19 cellular contexts compared by ENCODE assay signal in the genomic region with DNA sequence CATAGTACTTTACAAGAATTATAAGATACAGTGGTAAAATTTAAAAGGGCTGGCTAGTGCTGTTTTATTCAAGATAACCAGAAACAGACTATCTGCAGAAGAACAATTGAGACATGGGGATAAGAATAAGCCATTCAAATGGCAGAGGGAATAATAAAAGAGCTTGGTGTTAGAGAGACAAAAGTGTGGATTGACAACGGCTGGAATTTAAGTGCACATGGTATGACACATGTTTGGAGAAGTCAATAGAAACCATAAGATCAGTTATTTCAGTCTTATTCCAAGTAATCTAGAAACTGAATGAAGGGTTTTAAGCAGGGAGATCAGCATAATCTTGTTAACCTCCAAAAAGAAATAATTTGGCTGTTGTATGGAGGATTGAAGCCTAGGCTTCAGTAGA.
"Had no signal": no experiment of that assay in that cellular context is flagged by ENCODE, and none has a peak within 500 bp of the region (broad histone marks: within the 10 kb centered on the region; RNA-seq: fewer than 3 reads in every experiment).

No MANE protein-coding gene starts in this region.

- H3K27me3 ChIP-seq: dorsolateral prefrontal cortex, gastrocnemius medialis, suprapubic skin, transverse colon, upper lobe of right lung, uterus had no signal

- H3K4me3 ChIP-seq: dorsolateral prefrontal cortex, gastrocnemius medialis, lower lobe of right lung, prostate gland, suprapubic skin, transverse colon, upper lobe of right lung, uterus had no signal

- H3K4me3 Mint-ChIP-seq: naive thymus-derived CD8-positive, alpha-beta T cell; nephron progenitor cell; stimulated activated naive B cell treated with anti-CD40 and anti-IgM and Interleukin-4, amounts not matched to agents 10 μg/mL and 1 μg/mL and 100 μg/mL, for 72 hours; stimulated activated naive CD8-positive, alpha-beta T cell treated with anti-CD3 and anti-CD28 coated beads, Interleukin-15, Interleukin-2, amounts not matched to agents 100 ng/mL and 50 ng/mL, for 24 hours had no signal

- H3K36me3 Mint-ChIP-seq: naive thymus-derived CD8-positive, alpha-beta T cell; stimulated activated naive B cell treated with anti-CD40 and anti-IgM and Interleukin-4, amounts not matched to agents 10 μg/mL and 1 μg/mL and 100 μg/mL, for 72 hours had no signal

- DNase-seq: dorsolateral prefrontal cortex; effector CD4-positive, alpha-beta T cell; gastrocnemius medialis; head of caudate nucleus; left ventricle myocardium superior; lower lobe of right lung; naive thymus-derived CD8-positive, alpha-beta T cell; nephron progenitor cell; right cardiac atrium; small intestine; stimulated activated CD4-positive, alpha-beta T cell treated with anti-CD3 and anti-CD28 coated beads, Interleukin-15, amount 100 ng/mL, for 24 hours; stimulated activated CD4-positive, alpha-beta T cell treated with anti-CD3 and anti-CD28 coated beads, Interleukin-2, amount 100 ng/mL, for 48 hours; stimulated activated naive B cell treated with anti-CD40 and anti-IgM and Interleukin-4, amounts not matched to agents 10 μg/mL and 1 μg/mL and 100 μg/mL, for 72 hours; transverse colon; upper lobe of right lung; uterus had no signal

- H3K27ac Mint-ChIP-seq: naive thymus-derived CD8-positive, alpha-beta T cell; nephron progenitor cell; stimulated activated naive B cell treated with anti-CD40 and anti-IgM and Interleukin-4, amounts not matched to agents 10 μg/mL and 1 μg/mL and 100 μg/mL, for 72 hours; stimulated activated naive CD8-positive, alpha-beta T cell treated with anti-CD3 and anti-CD28 coated beads, Interleukin-15, Interleukin-2, amounts not matched to agents 100 ng/mL and 50 ng/mL, for 24 hours had no signal

- H3K4me1 ChIP-seq: gastrocnemius medialis, lower lobe of right lung, prostate gland, suprapubic skin, transverse colon, upper lobe of right lung, uterus had no signal

- H3K36me3 ChIP-seq: gastrocnemius medialis, lower lobe of right lung, prostate gland, suprapubic skin, transverse colon, upper lobe of right lung, uterus had no signal

- H3K9me3 ChIP-seq: gastrocnemius medialis, lower lobe of right lung, prostate gland, suprapubic skin, transverse colon, upper lobe of right lung, uterus had no signal

- H3K9me3 Mint-ChIP-seq: naive thymus-derived CD8-positive, alpha-beta T cell; nephron progenitor cell; stimulated activated naive B cell treated with anti-CD40 and anti-IgM and Interleukin-4, amounts not matched to agents 10 μg/mL and 1 μg/mL and 100 μg/mL, for 72 hours; stimulated activated naive CD8-positive, alpha-beta T cell treated with anti-CD3 and anti-CD28 coated beads, Interleukin-15, Interleukin-2, amounts not matched to agents 100 ng/mL and 50 ng/mL, for 24 hours had no signal

- H3K27ac ChIP-seq: dorsolateral prefrontal cortex, gastrocnemius medialis, lower lobe of right lung, prostate gland, suprapubic skin, transverse colon, upper lobe of right lung, uterus had no signal
